13 cellular contexts compared by ENCODE assay signal in the genomic region with DNA sequence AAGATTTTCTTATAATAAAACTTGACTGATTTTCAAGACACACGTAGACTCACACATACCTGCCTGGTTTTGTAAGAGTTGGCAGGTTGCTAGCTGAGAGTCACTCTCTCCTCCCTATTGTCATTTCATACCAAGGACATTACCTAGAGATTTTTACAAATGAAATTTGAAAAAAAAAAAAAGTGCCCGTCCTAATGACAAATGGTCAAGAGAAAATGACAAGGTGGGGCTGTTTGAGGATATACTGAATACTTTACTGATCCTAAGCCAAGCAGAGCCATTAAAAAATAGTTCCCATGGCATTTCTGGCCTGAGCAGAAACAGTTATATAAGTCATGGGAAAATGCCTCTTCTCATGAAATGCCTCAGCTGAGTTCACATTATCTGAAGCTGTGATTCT.
"Had no signal": no experiment of that assay in that cellular context is flagged by ENCODE, and none has a peak within 500 bp of the region (broad histone marks: within the 10 kb centered on the region; RNA-seq: fewer than 3 reads in every experiment).

No MANE protein-coding gene starts in this region.

- H3K27me3 Mint-ChIP-seq: activated CD8-positive, alpha-beta memory T cell treated with anti-CD3 and anti-CD28 coated beads, Interleukin-2, amount 10 ng/mL, durations not matched to agents 7 days and 5 days; type B pancreatic cell had no signal

- H3K9me3 ChIP-seq: right atrium auricular region had no signal

- H3K27ac ChIP-seq: parathyroid adenoma had no signal

- H3K27ac Mint-ChIP-seq: activated CD8-positive, alpha-beta memory T cell treated with anti-CD3 and anti-CD28 coated beads, Interleukin-2, amount 10 ng/mL, durations not matched to agents 7 days and 5 days; stimulated activated naive B cell treated with anti-CD40 and anti-IgM and Interleukin-4, amounts not matched to agents 10 μg/mL and 1 μg/mL and 100 μg/mL, for 72 hours; type B pancreatic cell had no signal

- H3K4me3 Mint-ChIP-seq: activated CD8-positive, alpha-beta memory T cell treated with anti-CD3 and anti-CD28 coated beads, Interleukin-2, amount 10 ng/mL, durations not matched to agents 7 days and 5 days; activated T-cell treated with anti-CD3 and anti-CD28 coated beads, Interleukin-2, amount 50 U/mL, for 4 hours; stimulated activated naive B cell treated with anti-CD40 and anti-IgM and Interleukin-4, amounts not matched to agents 10 μg/mL and 1 μg/mL and 100 μg/mL, for 72 hours; type B pancreatic cell had no signal

- DNase-seq: activated CD4-positive, alpha-beta T cell treated with anti-CD3 and anti-CD28 coated beads for 1 hour; activated CD4-positive, alpha-beta T cell treated with anti-CD3 and anti-CD28 coated beads, Interleukin-2, amount 50 U/mL, for 48 hours; activated CD8-positive, alpha-beta memory T cell treated with anti-CD3 and anti-CD28 coated beads, Interleukin-2, amount 10 ng/mL, durations not matched to agents 7 days and 5 days; activated T-cell treated with anti-CD3 and anti-CD28 coated beads, Interleukin-2, amount 50 U/mL, for 4 hours; aorta; hypothalamus; left colon; mammary epithelial cell; stimulated activated naive B cell treated with anti-CD40 and anti-IgM and Interleukin-4, amounts not matched to agents 10 μg/mL and 1 μg/mL and 100 μg/mL, for 72 hours; T-helper 9 cell had no signal

- ATAC-seq: activated CD8-positive, alpha-beta memory T cell treated with anti-CD3 and anti-CD28 coated beads, Interleukin-2, amount 10 ng/mL, durations not matched to agents 7 days and 5 days; activated T-cell treated with anti-CD3 and anti-CD28 coated beads, Interleukin-2, amount 50 U/mL, for 4 hours; left colon; stimulated activated naive B cell treated with anti-CD40 and anti-IgM and Interleukin-4, amounts not matched to agents 10 μg/mL and 1 μg/mL and 100 μg/mL, for 72 hours had no signal

- H3K36me3 ChIP-seq: right atrium auricular region had no signal

- H3K9me3 Mint-ChIP-seq: activated T-cell treated with anti-CD3 and anti-CD28 coated beads, Interleukin-2, amount 50 U/mL, for 4 hours; stimulated activated naive B cell treated with anti-CD40 and anti-IgM and Interleukin-4, amounts not matched to agents 10 μg/mL and 1 μg/mL and 100 μg/mL, for 72 hours; type B pancreatic cell had no signal

- H3K79me2 ChIP-seq: parathyroid adenoma had no signal

- H3K4me1 ChIP-seq: parathyroid adenoma had no signal

- H3K4me3 ChIP-seq: right atrium auricular region had no signal

- H3K27me3 ChIP-seq: right atrium auricular region had no signal

- H3K36me3 Mint-ChIP-seq: stimulated activated naive B cell treated with anti-CD40 and anti-IgM and Interleukin-4, amounts not matched to agents 10 μg/mL and 1 μg/mL and 100 μg/mL, for 72 hours; type B pancreatic cell had no signal

- H3K9ac ChIP-seq: parathyroid adenoma had no signal

- H2AFZ ChIP-seq: parathyroid adenoma had no signal
